ENCODE assay signal across 2 cellular contexts in the genomic region with DNA sequence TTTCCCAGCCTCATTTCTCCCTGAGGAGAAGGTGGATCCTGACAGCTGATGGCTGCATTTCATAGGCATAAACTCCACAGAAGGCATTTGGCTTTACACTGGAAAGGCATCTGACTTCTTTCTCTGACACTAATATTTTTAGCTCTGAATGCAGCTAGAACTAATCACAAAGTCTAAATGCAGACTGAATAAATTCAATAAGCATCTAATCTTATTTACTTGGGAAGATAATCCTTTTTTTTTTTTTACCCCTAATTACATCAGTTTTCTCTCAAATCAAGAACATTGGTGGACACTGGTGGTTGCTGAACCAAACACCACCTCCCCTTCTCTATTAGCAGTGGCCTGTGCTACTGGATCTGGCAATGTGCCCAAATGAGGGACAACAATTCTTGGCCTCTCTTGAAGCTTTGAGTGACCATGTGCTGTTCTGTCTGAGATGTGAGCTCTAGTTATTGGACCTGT.
TF ChIP-seq lines count a peak whose summit lies in the region.

No MANE protein-coding gene starts in this region.

TF ChIP-seq in SK-N-SH, 30 proteins besides CTCF, POLR2A, EP300 and RAD21 (continued from another document):
- TF ChIP-seq SMC3 (IDR thresholded peaks at IDR 0.05; ENCODE audit: low read depth, low read length) (no peak), TEAD4 (IDR thresholded peaks at IDR 0.05; ENCODE audit: borderline replicate concordance, insufficient read depth) (no peak), FOXM1 (IDR thresholded peaks at IDR 0.05; ENCODE audit: low read depth) (no peak), MXI1 (IDR thresholded peaks at IDR 0.05; ENCODE audit: low read depth, low read length) (peak; percentile 62; the same call in 1 of the 2 replicates), RFX5 (IDR thresholded peaks at IDR 0.05; ENCODE audit: low read length) (no peak), YY1 (IDR thresholded peaks at IDR 0.05; ENCODE audit: low read depth) (no peak), ELF1 (IDR thresholded peaks at IDR 0.05) (no peak), GABPA (IDR thresholded peaks at IDR 0.05; ENCODE audit: low read depth) (no peak), TAF1 (IDR thresholded peaks at IDR 0.05; ENCODE audit: borderline replicate concordance, low read depth, low read length) (no peak), TCF12 (IDR thresholded peaks at IDR 0.05) (no peak), CHD2 (IDR thresholded peaks at IDR 0.05; ENCODE audit: low read length, partially characterized antibody) (peak; percentile 40), GATA2 (CRISPR knock-in tag; IDR thresholded peaks at IDR 0.05) (peak; percentile 57), RCOR1 (IDR thresholded peaks at IDR 0.05; ENCODE audit: low read length) (peak; percentile 47; the same call in 1 of the 2 replicates)
- TF ChIP-seq, protein P1, sequence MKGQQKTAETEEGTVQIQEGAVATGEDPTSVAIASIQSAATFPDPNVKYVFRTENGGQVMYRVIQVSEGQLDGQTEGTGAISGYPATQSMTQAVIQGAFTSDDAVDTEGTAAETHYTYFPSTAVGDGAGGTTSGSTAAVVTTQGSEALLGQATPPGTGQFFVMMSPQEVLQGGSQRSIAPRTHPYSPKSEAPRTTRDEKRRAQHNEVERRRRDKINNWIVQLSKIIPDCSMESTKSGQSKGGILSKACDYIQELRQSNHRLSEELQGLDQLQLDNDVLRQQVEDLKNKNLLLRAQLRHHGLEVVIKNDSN (IDR thresholded peaks at IDR 0.05; ENCODE audit: borderline replicate concordance, low read depth) = no peak
- TF ChIP-seq, protein P2, sequence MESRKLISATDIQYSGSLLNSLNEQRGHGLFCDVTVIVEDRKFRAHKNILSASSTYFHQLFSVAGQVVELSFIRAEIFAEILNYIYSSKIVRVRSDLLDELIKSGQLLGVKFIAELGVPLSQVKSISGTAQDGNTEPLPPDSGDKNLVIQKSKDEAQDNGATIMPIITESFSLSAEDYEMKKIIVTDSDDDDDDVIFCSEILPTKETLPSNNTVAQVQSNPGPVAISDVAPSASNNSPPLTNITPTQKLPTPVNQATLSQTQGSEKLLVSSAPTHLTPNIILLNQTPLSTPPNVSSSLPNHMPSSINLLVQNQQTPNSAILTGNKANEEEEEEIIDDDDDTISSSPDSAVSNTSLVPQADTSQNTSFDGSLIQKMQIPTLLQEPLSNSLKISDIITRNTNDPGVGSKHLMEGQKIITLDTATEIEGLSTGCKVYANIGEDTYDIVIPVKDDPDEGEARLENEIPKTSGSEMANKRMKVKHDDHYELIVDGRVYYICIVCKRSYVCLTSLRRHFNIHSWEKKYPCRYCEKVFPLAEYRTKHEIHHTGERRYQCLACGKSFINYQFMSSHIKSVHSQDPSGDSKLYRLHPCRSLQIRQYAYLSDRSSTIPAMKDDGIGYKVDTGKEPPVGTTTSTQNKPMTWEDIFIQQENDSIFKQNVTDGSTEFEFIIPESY (IDR thresholded peaks at IDR 0.05; ENCODE audit: borderline replicate concordance, low read depth) = no peak
- TF ChIP-seq, protein P3, sequence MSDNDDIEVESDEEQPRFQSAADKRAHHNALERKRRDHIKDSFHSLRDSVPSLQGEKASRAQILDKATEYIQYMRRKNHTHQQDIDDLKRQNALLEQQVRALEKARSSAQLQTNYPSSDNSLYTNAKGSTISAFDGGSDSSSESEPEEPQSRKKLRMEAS (IDR thresholded peaks at IDR 0.05; ENCODE audit: low read depth) = no peak
- TF ChIP-seq, protein P4, sequence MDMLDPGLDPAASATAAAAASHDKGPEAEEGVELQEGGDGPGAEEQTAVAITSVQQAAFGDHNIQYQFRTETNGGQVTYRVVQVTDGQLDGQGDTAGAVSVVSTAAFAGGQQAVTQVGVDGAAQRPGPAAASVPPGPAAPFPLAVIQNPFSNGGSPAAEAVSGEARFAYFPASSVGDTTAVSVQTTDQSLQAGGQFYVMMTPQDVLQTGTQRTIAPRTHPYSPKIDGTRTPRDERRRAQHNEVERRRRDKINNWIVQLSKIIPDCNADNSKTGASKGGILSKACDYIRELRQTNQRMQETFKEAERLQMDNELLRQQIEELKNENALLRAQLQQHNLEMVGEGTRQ (IDR thresholded peaks at IDR 0.05; ENCODE audit: borderline replicate concordance, low read depth, low read length) = no peak

TF ChIP-seq in neural cell, 6 proteins besides CTCF, POLR2A, EP300 and RAD21 (continued from another document):
- TF ChIP-seq, protein P5, sequence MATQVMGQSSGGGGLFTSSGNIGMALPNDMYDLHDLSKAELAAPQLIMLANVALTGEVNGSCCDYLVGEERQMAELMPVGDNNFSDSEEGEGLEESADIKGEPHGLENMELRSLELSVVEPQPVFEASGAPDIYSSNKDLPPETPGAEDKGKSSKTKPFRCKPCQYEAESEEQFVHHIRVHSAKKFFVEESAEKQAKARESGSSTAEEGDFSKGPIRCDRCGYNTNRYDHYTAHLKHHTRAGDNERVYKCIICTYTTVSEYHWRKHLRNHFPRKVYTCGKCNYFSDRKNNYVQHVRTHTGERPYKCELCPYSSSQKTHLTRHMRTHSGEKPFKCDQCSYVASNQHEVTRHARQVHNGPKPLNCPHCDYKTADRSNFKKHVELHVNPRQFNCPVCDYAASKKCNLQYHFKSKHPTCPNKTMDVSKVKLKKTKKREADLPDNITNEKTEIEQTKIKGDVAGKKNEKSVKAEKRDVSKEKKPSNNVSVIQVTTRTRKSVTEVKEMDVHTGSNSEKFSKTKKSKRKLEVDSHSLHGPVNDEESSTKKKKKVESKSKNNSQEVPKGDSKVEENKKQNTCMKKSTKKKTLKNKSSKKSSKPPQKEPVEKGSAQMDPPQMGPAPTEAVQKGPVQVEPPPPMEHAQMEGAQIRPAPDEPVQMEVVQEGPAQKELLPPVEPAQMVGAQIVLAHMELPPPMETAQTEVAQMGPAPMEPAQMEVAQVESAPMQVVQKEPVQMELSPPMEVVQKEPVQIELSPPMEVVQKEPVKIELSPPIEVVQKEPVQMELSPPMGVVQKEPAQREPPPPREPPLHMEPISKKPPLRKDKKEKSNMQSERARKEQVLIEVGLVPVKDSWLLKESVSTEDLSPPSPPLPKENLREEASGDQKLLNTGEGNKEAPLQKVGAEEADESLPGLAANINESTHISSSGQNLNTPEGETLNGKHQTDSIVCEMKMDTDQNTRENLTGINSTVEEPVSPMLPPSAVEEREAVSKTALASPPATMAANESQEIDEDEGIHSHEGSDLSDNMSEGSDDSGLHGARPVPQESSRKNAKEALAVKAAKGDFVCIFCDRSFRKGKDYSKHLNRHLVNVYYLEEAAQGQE (IDR thresholded peaks at IDR 0.05; ENCODE audit: borderline replicate concordance) = peak; percentile 45
- TF ChIP-seq EZH2 (IDR thresholded peaks at IDR 0.05; ENCODE audit: borderline replicate concordance, insufficient read depth, low read length, poor library complexity, severe bottlenecking) (no peak), SMC3 (conservative IDR thresholded peaks at IDR 0.05; ENCODE audit: poor library complexity) (no peak), TAF1 (IDR thresholded peaks at IDR 0.05; ENCODE audit: low read depth) (no peak), POLR2AphosphoS5 (IDR thresholded peaks at IDR 0.05) (peak; percentile 42)
